24 cellular contexts compared by ENCODE assay signal in the genomic region with DNA sequence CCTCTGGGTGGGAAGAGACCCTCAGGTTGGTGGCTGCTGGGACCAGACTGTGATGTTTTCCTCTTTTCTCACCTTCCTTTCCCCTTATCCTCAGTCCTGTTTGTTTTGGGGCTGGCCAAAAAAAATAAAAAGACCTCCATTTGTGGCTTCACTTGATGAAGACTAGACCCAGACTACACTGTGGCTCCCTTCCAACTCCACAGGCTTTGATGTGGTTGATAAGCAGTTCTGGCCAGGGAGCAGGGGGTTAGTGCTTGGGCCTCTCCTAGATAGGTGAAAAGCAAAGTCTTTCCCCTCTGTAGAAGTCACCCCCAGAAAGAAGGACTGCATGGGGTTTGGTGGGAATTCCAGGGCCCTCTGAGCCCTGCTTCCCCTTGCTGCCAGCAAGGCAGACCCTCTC. TPM values are rescaled to one million over a fixed set of nuclear protein-coding genes. Genes with fewer than 3 reads are reported as not detected.
A peak's percentile ranks its signal among the peaks of the same experiment; 100 is the strongest.
DNase-seq lines count a peak whose midpoint lies in the region; ATAC-seq, FAIRE-seq and TF ChIP-seq lines count a peak whose summit lies in the region.
"Had no signal": no experiment of that assay in that cellular context is flagged by ENCODE, and none has a peak within 500 bp of the region (broad histone marks: within the 10 kb centered on the region; RNA-seq: fewer than 3 reads in every experiment).

No MANE protein-coding gene starts in this region.

- H3F3A ChIP-seq in Loucy (ENCODE audit: low read depth), result no peaks in the 10 kb centered on the region

- peak overlapping the region; percentile 57 for H3K27ac Mint-ChIP-seq in T-helper 17 cell
- H3K27ac Mint-ChIP-seq in stimulated activated effector memory CD8-positive, alpha-beta T cell treated with anti-CD3 and anti-CD28 coated beads, Interleukin-12 subunit alpha, Interleukin-12 subunit beta, amount 100 ng/mL, for 72 hours, result peak overlapping the region; percentile 37

- H3K27ac ChIP-seq in K562 (ENCODE audit: extremely low read depth, low read depth, low read length), result no peak overlapping the region
- H3K27ac ChIP-seq in lower lobe of right lung, result no peak overlapping the region
- no peak overlapping the region for H3K27ac ChIP-seq in hepatocyte
- H3K27ac ChIP-seq: SK-N-MC had no signal

- in situ Hi-C loops in K562 (cut with MboI), result no loop called here

- no TSS peak for BruUV-seq in K562 (replicated peaks; lab: Mats Ljungman, UMichigan)

- H3K4me3 ChIP-seq in Loucy (ENCODE audit: low read length, poor library complexity, severe bottlenecking), result no peak overlapping the region
- no peak overlapping the region for H3K4me3 ChIP-seq in K562
- H3K4me3 ChIP-seq in lower lobe of right lung, result no peak overlapping the region
- H3K4me3 ChIP-seq in hepatocyte, result no peak overlapping the region
- H3K4me3 ChIP-seq: GM12878, MG63, SK-N-MC had no signal

- no peaks in the 10 kb centered on the region for H3K9me3 Mint-ChIP-seq in stimulated activated effector memory CD8-positive, alpha-beta T cell treated with anti-CD3 and anti-CD28 coated beads, Interleukin-12 subunit alpha, Interleukin-12 subunit beta, amount 100 ng/mL, for 72 hours
- H3K9me3 Mint-ChIP-seq: CD4-positive, alpha-beta memory T cell had no signal

- H3K9me1 ChIP-seq in K562 (ENCODE audit: control insufficient read depth, insufficient read depth, low read length), result peaks cover 3% of the 10 kb centered on the region

- H3K36me3 ChIP-seq in Loucy (ENCODE audit: insufficient read depth, low read length) (peaks cover 30% of the 10 kb centered on the region; the same call in 1 of the 2 replicates), K562 (ENCODE audit: control insufficient read depth, insufficient read depth, low read length) (peaks cover 67% of the 10 kb centered on the region; the same call in 2 of the 3 replicates), lower lobe of right lung (peaks cover 12% of the 10 kb centered on the region), hepatocyte (replicated peaks; ENCODE audit: insufficient read depth, low read depth) (no peaks in the 10 kb centered on the region)

- POLR2A ChIA-PET in K562 (lab: Yijun Ruan, JAX), result no interaction called here

- H3K4me1 Mint-ChIP-seq in T-helper 17 cell, result no peaks in the 10 kb centered on the region
- no peaks in the 10 kb centered on the region for H3K4me1 Mint-ChIP-seq in stimulated activated effector memory CD8-positive, alpha-beta T cell treated with anti-CD3 and anti-CD28 coated beads, Interleukin-12 subunit alpha, Interleukin-12 subunit beta, amount 100 ng/mL, for 72 hours
- H3K4me1 Mint-ChIP-seq: CD4-positive, alpha-beta memory T cell had no signal

- H3K4me1 ChIP-seq in Loucy (ENCODE audit: insufficient read depth, low read length, poor library complexity, severe bottlenecking) (peaks cover 10% of the 10 kb centered on the region), K562 (replicated peaks in 1 of 2; ENCODE audit: control insufficient read depth in 2 of 2, insufficient read depth in 2 of 2, low read length in 2 of 2) (peaks cover 24 to 29% of the 10 kb centered on the region in 2 experiments), lower lobe of right lung (no peaks in the 10 kb centered on the region), hepatocyte (ENCODE audit: insufficient read depth) (no peaks in the 10 kb centered on the region)
- H3K4me1 ChIP-seq: Caco-2 had no signal

- H3K27me3 ChIP-seq in Loucy (ENCODE audit: insufficient read depth, low read length, poor library complexity, severe bottlenecking) (no peaks in the 10 kb centered on the region), K562 (ENCODE audit: control insufficient read depth in 2 of 2, insufficient read depth in 2 of 2, low read length in 2 of 2) (no peaks in the 10 kb centered on the region), lower lobe of right lung (ENCODE audit: low read depth) (no peaks in the 10 kb centered on the region), hepatocyte (no peaks in the 10 kb centered on the region)
- H3K27me3 ChIP-seq: MG63 had no signal

- TF ChIP-seq CTCF in Loucy (conservative IDR thresholded peaks at IDR 0.05; ENCODE audit: low read length) (no peak), K562 (IDR thresholded peaks at IDR 0.05 in 2 of 3, conservative IDR thresholded peaks at IDR 0.05 in 1 of 3; ENCODE audit: insufficient read depth in 2 of 3, low read depth in 1 of 3, low read length in 3 of 3) (no peak), lower lobe of right lung (IDR thresholded peaks at IDR 0.05) (no peak), hepatocyte (IDR thresholded peaks at IDR 0.05; ENCODE audit: poor library complexity) (no peak)

- no peaks in the 10 kb centered on the region for H3K27me3 Mint-ChIP-seq in T-helper 17 cell
- H3K27me3 Mint-ChIP-seq: CD4-positive, alpha-beta memory T cell had no signal

- H3K4me2 ChIP-seq in Loucy (ENCODE audit: low read depth, low read length, poor library complexity, severe bottlenecking) (peak overlapping the region; percentile 24), K562 (ENCODE audit: insufficient read depth, low read length) (no peak overlapping the region), hepatocyte (no peak overlapping the region)

- CTCF ChIA-PET in K562 (lab: Yijun Ruan, JAX; ENCODE audit: low intra/inter-chr PET ratio), result no interaction called here

- H4K20me1 ChIP-seq in Loucy (ENCODE audit: insufficient read depth, low read length, poor library complexity, severe bottlenecking) (no peaks in the 10 kb centered on the region), K562 (replicated peaks; ENCODE audit: control insufficient read depth, insufficient read depth, low read length) (peaks cover 4% of the 10 kb centered on the region; the same call in 1 of the 2 replicates), hepatocyte (ENCODE audit: insufficient read depth, poor library complexity, severe bottlenecking) (no peaks in the 10 kb centered on the region)

- TF ChIP-seq EP300 in K562 (IDR thresholded peaks at IDR 0.05; ENCODE audit: low read length), result no peak

- ATAC-seq in T-helper 17 cell (no peak), K562 (peak; percentile 54), lower lobe of right lung (no peak), HG03354 (IDR thresholded peaks at IDR 0.05; ENCODE audit: poor library complexity, severe bottlenecking, unreplicated experiment) (no peak)
- ATAC-seq in stimulated activated effector memory CD8-positive, alpha-beta T cell treated with anti-CD3 and anti-CD28 coated beads, Interleukin-12 subunit alpha, Interleukin-12 subunit beta, amount 100 ng/mL, for 72 hours, result no peak
- ATAC-seq: GM12878, PC-3 had no signal

- no peak for TF ChIP-seq POLR2A in K562 (conservative IDR thresholded peaks at IDR 0.05)

- FAIRE-seq in K562 (lab: Jason Lieb, UNC), result no peak
- FAIRE-seq: GM12878, H54 had no signal

- no peaks in the 10 kb centered on the region for H3K9me3 ChIP-seq in Loucy (ENCODE audit: insufficient read depth, low read depth, low read length)
- H3K9me3 ChIP-seq in T-helper 17 cell (ENCODE audit: control insufficient read depth, low read length, poor library complexity, severe bottlenecking), result no peaks in the 10 kb centered on the region
- H3K9me3 ChIP-seq in K562 (replicated peaks; ENCODE audit: control insufficient read depth, insufficient read depth, low read depth, low read length), result no peaks in the 10 kb centered on the region
- no peaks in the 10 kb centered on the region for H3K9me3 ChIP-seq in lower lobe of right lung
- H3K9me3 ChIP-seq in hepatocyte (ENCODE audit: low read depth), result no peaks in the 10 kb centered on the region
- H3K9me3 ChIP-seq: Caco-2, MG63 had no signal

- no peak for TF ChIP-seq RAD21 in K562 (CRISPR knock-in tag; conservative IDR thresholded peaks at IDR 0.05 in 1 of 2, IDR thresholded peaks at IDR 0.05 in 1 of 2)

- no peaks in the 10 kb centered on the region for H3K79me2 ChIP-seq in Loucy (ENCODE audit: insufficient read depth, low read length)
- H3K79me2 ChIP-seq in K562 (ENCODE audit: control insufficient read depth, insufficient read depth, low read length), result no peaks in the 10 kb centered on the region
- no peaks in the 10 kb centered on the region for H3K79me2 ChIP-seq in hepatocyte

- no peak overlapping the region for H2AFZ ChIP-seq in Loucy (ENCODE audit: low read length)
- H2AFZ ChIP-seq in K562 (ENCODE audit: low read depth, low read length), result no peak overlapping the region
- H2AFZ ChIP-seq in hepatocyte, result no peak overlapping the region

- H3K36me3 Mint-ChIP-seq in T-helper 17 cell (ENCODE audit: low read depth), result peaks cover 7% of the 10 kb centered on the region
- H3K36me3 Mint-ChIP-seq in stimulated activated effector memory CD8-positive, alpha-beta T cell treated with anti-CD3 and anti-CD28 coated beads, Interleukin-12 subunit alpha, Interleukin-12 subunit beta, amount 100 ng/mL, for 72 hours, result no peaks in the 10 kb centered on the region

- DNase-seq in T-helper 17 cell (no peak), K562 (ENCODE audit: extremely low read depth in 1 of 4, low spot score in 3 of 4) (peak in 2 of 4 experiments; percentile 42 to 58), lower lobe of right lung (no peak), hepatocyte (ENCODE audit: low spot score) (no peak)
- no peak for DNase-seq in stimulated activated effector memory CD8-positive, alpha-beta T cell treated with anti-CD3 and anti-CD28 coated beads, Interleukin-12 subunit alpha, Interleukin-12 subunit beta, amount 100 ng/mL, for 72 hours (ENCODE audit: low spot score in 2 of 2)
- DNase-seq: Caco-2; CD4-positive, alpha-beta memory T cell; DMS 273 treated with DMSO at 0.1 percent for 48 hours; DMS79 treated with DMSO at 0.1 percent for 48 hours; IMR-90; Karpas-422; MG63; NCI-H1417; NCI-H187; NCI-H446; NCI-H526; PC-3; RPMI8226; SHP77 treated with DMSO at 0.1 percent for 48 hours had no signal

- H3K4me3 Mint-ChIP-seq in T-helper 17 cell, result no peak overlapping the region
- no peak overlapping the region for H3K4me3 Mint-ChIP-seq in stimulated activated effector memory CD8-positive, alpha-beta T cell treated with anti-CD3 and anti-CD28 coated beads, Interleukin-12 subunit alpha, Interleukin-12 subunit beta, amount 100 ng/mL, for 72 hours
- H3K4me3 Mint-ChIP-seq: CD4-positive, alpha-beta memory T cell had no signal

- H3K9me2 ChIP-seq in Loucy (replicated peaks; ENCODE audit: low read depth, low read length), result no peaks in the 10 kb centered on the region
- H3K9me2 ChIP-seq in hepatocyte (replicated peaks; ENCODE audit: insufficient read depth), result no peaks in the 10 kb centered on the region

- intact Hi-C loops in K562 (cut with micrococcal nuclease) (no loop called here), lower lobe of right lung (cut with DNase I) (no loop called here)

- H3K9ac ChIP-seq in Loucy (ENCODE audit: low read depth, low read length, poor library complexity, severe bottlenecking) (no peak overlapping the region), K562 (ENCODE audit: insufficient read depth in 1 of 2, low read depth in 2 of 2, low read length in 2 of 2) (peak overlapping the region in 1 of 2 experiments; percentile 78; a peak in 2 of 4 replicates)

RNA-seq across cellular contexts. Expression of a gene that starts 11.2 kb away (rescaled TPM):
- total RNA-seq in T-helper 17 cell (under 1 TPM; 0.08 to 0.40 TPM), K562 (2014; rRNA removed) (0.14 and 0.41 TPM in 2 replicates), K562 (2014; rRNA removed; fragmentation: Illumina TruSeq; extraction: Trizol) (not detected in 2 replicates), K562 (2015; rRNA removed; fragmentation: Illumina TruSeq; extraction: Trizol) (0.04 TPM in 2 replicates), K562 (2021) (0.18 and 0.31 TPM in 2 replicates), lower lobe of right lung (0.41 TPM), hepatocyte (0.28 and 0.90 TPM in 2 replicates)
- 1.0 and 1.4 TPM in 2 replicates for total RNA-seq in K562 (2011; cell fraction: chromatin; rRNA removed; ENCODE audit: low replicate concordance)
- 1.6 and 2.0 TPM in 2 replicates for total RNA-seq in K562 (2011; cell fraction: nucleolus; rRNA removed)
- total RNA-seq in K562 (2011; cell fraction: nucleoplasm; rRNA removed), result 0.22 and 0.76 TPM in 2 replicates
- polyA plus RNA-seq in K562 (2011; rRNA removed) (0.15 and 0.23 TPM in 2 replicates), K562 (2014; fragmentation: Illumina TruSeq; extraction: Trizol) (0.08 and 0.10 TPM in 2 replicates), K562 (2014; fragmentation: Nextera tagmentation; extraction: Ambion mirVana) (under 1 TPM in 1 of 2 experiments, not detected in 1; 0.01 TPM), K562 (2014; rRNA removed) (0.17 and 0.84 TPM in 2 replicates), hepatocyte (0.50 and 1.4 TPM in 2 replicates)
- 0.13 and 0.16 TPM in 2 replicates for polyA plus RNA-seq in K562 (2011; cell fraction: cytosol; rRNA removed)
- polyA plus RNA-seq in K562 (2011; cell fraction: nucleus; rRNA removed), result 1.7 and 1.8 TPM in 2 replicates
- 0.22 and 0.30 TPM in 2 replicates for polyA plus RNA-seq in K562 (2012)
- polyA minus RNA-seq in K562 (2011; rRNA and poly(A)+ RNA removed), result 0.06 and 0.39 TPM in 2 replicates
- not detected in 2 replicates for polyA minus RNA-seq in K562 (2011; cell fraction: cytosol; rRNA and poly(A)+ RNA removed)
- polyA minus RNA-seq in K562 (2011; cell fraction: nucleus; rRNA and poly(A)+ RNA removed), result 0.27 and 0.44 TPM in 2 replicates

RNA-seq across cellular contexts. Expression of a gene that starts 39.1 kb away (rescaled TPM):
- 1 to 10 TPM; 2.2 to 3.8 TPM for total RNA-seq in T-helper 17 cell
- 70.0 and 132 TPM in 2 replicates for total RNA-seq in K562 (2011; cell fraction: chromatin; rRNA removed; ENCODE audit: low replicate concordance)
- 61.5 and 66.2 TPM in 2 replicates for total RNA-seq in K562 (2011; cell fraction: nucleolus; rRNA removed)
- 79.9 and 98.9 TPM in 2 replicates for total RNA-seq in K562 (2011; cell fraction: nucleoplasm; rRNA removed)
- 13.0 and 13.7 TPM in 2 replicates for total RNA-seq in K562 (2014; rRNA removed)
- total RNA-seq in K562 (2014; rRNA removed; fragmentation: Illumina TruSeq; extraction: Trizol), result 12.3 and 12.5 TPM in 2 replicates
- 11.8 and 14.6 TPM in 2 replicates for total RNA-seq in K562 (2015; rRNA removed; fragmentation: Illumina TruSeq; extraction: Trizol)
- total RNA-seq in K562 (2021), result 24.0 and 26.9 TPM in 2 replicates
- 21.8 and 26.8 TPM in 2 replicates for polyA plus RNA-seq in K562 (2011; rRNA removed)
- 15.8 and 20.4 TPM in 2 replicates for polyA plus RNA-seq in K562 (2011; cell fraction: cytosol; rRNA removed)
- 47.2 and 70.7 TPM in 2 replicates for polyA plus RNA-seq in K562 (2011; cell fraction: nucleus; rRNA removed)
- 16.1 and 24.5 TPM in 2 replicates for polyA plus RNA-seq in K562 (2012)
- 26.6 and 27.4 TPM in 2 replicates for polyA plus RNA-seq in K562 (2014; fragmentation: Illumina TruSeq; extraction: Trizol)
- 1 to 10 TPM; 2.5 to 2.9 TPM for polyA plus RNA-seq in K562 (2014; fragmentation: Nextera tagmentation; extraction: Ambion mirVana)
- 20.4 and 21.7 TPM in 2 replicates for polyA plus RNA-seq in K562 (2014; rRNA removed)
- polyA minus RNA-seq in K562 (2011; rRNA and poly(A)+ RNA removed), result 13.6 and 14.5 TPM in 2 replicates
- 9.8 and 13.2 TPM in 2 replicates for polyA minus RNA-seq in K562 (2011; cell fraction: cytosol; rRNA and poly(A)+ RNA removed)
- polyA minus RNA-seq in K562 (2011; cell fraction: nucleus; rRNA and poly(A)+ RNA removed), result 11.0 and 11.4 TPM in 2 replicates
- total RNA-seq in lower lobe of right lung, result 6.8 TPM
- total RNA-seq in hepatocyte, result 1.8 and 4.1 TPM in 2 replicates
- 3.4 and 4.1 TPM in 2 replicates for polyA plus RNA-seq in hepatocyte

RNA-seq across cellular contexts. Expression of a gene that starts 58.0 kb away (rescaled TPM):
- total RNA-seq in T-helper 17 cell (10 to 100 TPM; 19.2 to 23.8 TPM), K562 (2014; rRNA removed) (25.0 and 29.2 TPM in 2 replicates), K562 (2014; rRNA removed; fragmentation: Illumina TruSeq; extraction: Trizol) (40.7 and 46.9 TPM in 2 replicates), K562 (2015; rRNA removed; fragmentation: Illumina TruSeq; extraction: Trizol) (39.2 and 42.3 TPM in 2 replicates), K562 (2021) (22.9 and 23.6 TPM in 2 replicates), lower lobe of right lung (18.4 TPM), hepatocyte (23.7 and 29.2 TPM in 2 replicates)
- 7.6 and 17.2 TPM in 2 replicates for total RNA-seq in K562 (2011; cell fraction: chromatin; rRNA removed; ENCODE audit: low replicate concordance)
- 4.7 and 5.1 TPM in 2 replicates for total RNA-seq in K562 (2011; cell fraction: nucleolus; rRNA removed)
- total RNA-seq in K562 (2011; cell fraction: nucleoplasm; rRNA removed), result 9.2 and 14.0 TPM in 2 replicates
- polyA plus RNA-seq in K562 (2011; rRNA removed) (11.8 and 16.8 TPM in 2 replicates), K562 (2014; fragmentation: Illumina TruSeq; extraction: Trizol) (29.1 and 35.1 TPM in 2 replicates), K562 (2014; fragmentation: Nextera tagmentation; extraction: Ambion mirVana) (10 to 100 TPM; 11.7 to 13.7 TPM), K562 (2014; rRNA removed) (21.8 and 25.9 TPM in 2 replicates), hepatocyte (19.9 and 20.6 TPM in 2 replicates)
- polyA plus RNA-seq in K562 (2011; cell fraction: cytosol; rRNA removed), result 2.1 and 5.0 TPM in 2 replicates
- polyA plus RNA-seq in K562 (2011; cell fraction: nucleus; rRNA removed), result 5.3 and 5.8 TPM in 2 replicates
- 15.3 and 17.8 TPM in 2 replicates for polyA plus RNA-seq in K562 (2012)
- polyA minus RNA-seq in K562 (2011; rRNA and poly(A)+ RNA removed), result 39.5 and 40.0 TPM in 2 replicates
- 5.7 and 12.8 TPM in 2 replicates for polyA minus RNA-seq in K562 (2011; cell fraction: cytosol; rRNA and poly(A)+ RNA removed)
- 4.6 and 10.1 TPM in 2 replicates for polyA minus RNA-seq in K562 (2011; cell fraction: nucleus; rRNA and poly(A)+ RNA removed)
